Comparison of ENCODE assay signal across 7 cellular contexts in the genomic region with DNA sequence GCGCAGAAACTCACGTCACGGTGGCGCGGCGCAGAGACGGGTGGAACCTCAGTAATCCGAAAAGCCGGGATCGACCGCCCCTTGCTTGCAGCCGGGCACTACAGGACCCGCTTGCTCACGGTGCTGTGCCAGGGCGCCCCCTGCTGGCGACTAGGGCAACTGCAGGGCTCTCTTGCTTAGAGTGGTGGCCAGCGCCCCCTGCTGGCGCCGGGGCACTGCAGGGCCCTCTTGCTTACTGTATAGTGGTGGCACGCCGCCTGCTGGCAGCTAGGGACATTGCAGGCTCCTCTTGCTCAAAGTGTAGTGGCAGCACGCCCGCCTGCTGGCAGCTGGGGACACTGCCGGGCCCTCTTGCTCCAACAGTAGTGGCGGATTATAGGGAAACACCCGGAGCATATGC. TPM values are rescaled to one million over a fixed set of nuclear protein-coding genes. Genes with fewer than 3 reads are reported as not detected.
DNase-seq lines count a peak whose midpoint lies in the region; ATAC-seq and TF ChIP-seq lines count a peak whose summit lies in the region.
"Not testable (repeated sequence)": the region's sequence is repeated elsewhere in the genome, so short reads cannot be mapped to it uniquely, and the experiment has no call there.

No MANE protein-coding gene starts in this region.

- H3K36me3 ChIP-seq in lung (ENCODE audit: control insufficient read depth in 2 of 2, insufficient read depth in 2 of 2, low read length in 2 of 2): not testable (repeated sequence)

- peak; percentile 57 for TF ChIP-seq CTCF in GM13977 (IDR thresholded peaks at IDR 0.05; ENCODE audit: extremely low read depth, insufficient read depth, missing control alignments)
- TF ChIP-seq CTCF in lung (IDR thresholded peaks at IDR 0.05; ENCODE audit: control extremely low read depth, extremely low read depth): not testable (repeated sequence)

- ATAC-seq in lung (ENCODE audit: insufficient read depth, low FRiP score): not testable (repeated sequence)

- H3K4me1 ChIP-seq in lung (ENCODE audit: control insufficient read depth in 2 of 2, insufficient read depth in 2 of 2, low read length in 2 of 2): not testable (repeated sequence)

- not testable (repeated sequence) for H3K9me3 ChIP-seq in lung (ENCODE audit: control insufficient read depth in 2 of 2, insufficient read depth in 1 of 2, low read length in 1 of 2)

- 23 to 53% methylated on average over 6 to 16 of the region's 26 CpGs for WGBS in lung, 2 donors

- not testable (repeated sequence) for H3K27me3 ChIP-seq in lung (ENCODE audit: control insufficient read depth, insufficient read depth)

- not testable (repeated sequence) for DNase-seq in GM13977 (ENCODE audit: low spot score)
- DNase-seq in NCI-H2227 (lab: John Stamatoyannopoulos, UW; ENCODE audit: unreplicated experiment) (peak; percentile 76), T-helper 9 cell (peak; percentile 72), lung (ENCODE audit: low spot score) (peak; percentile 91)
- DNase-seq in activated T-cell treated with anti-CD3 and anti-CD28 coated beads, Interleukin-2, amount 50 U/mL, for 48 hours: peak; percentile 91
- peak; percentile 84 for DNase-seq in effector CD8-positive, alpha-beta T cell (lab: John Stamatoyannopoulos, UW)
- peak; percentile 65 to 71 for DNase-seq in stimulated activated CD4-positive, alpha-beta T cell treated with anti-CD3 and anti-CD28 coated beads, Interleukin-2, amount 100 ng/mL, for 48 hours

- in situ Hi-C loops in GM13977 (cut with MboI; ENCODE audit: low pct_unique_long_range_greater_than_20kb, low sequenced_read_pairs, unreplicated experiment): not testable (repeated sequence)

- not testable (repeated sequence) for H3K27ac ChIP-seq in lung (ENCODE audit: low read depth in 1 of 2, low read length in 1 of 2)

- not testable (repeated sequence) for H3K4me3 ChIP-seq in lung

RNA-seq across cellular contexts. Expression of gene POLR3K, which starts 42.6 kb away (rescaled TPM):
- 10 to 100 TPM in 1 of 2 donors, 1 to 10 TPM in 1; 4.8 to 12.9 TPM for total RNA-seq in lung
- 10 to 100 TPM; 11.1 to 15.7 TPM for polyA plus RNA-seq in lung

RNA-seq across cellular contexts. Expression of gene SNRNP25, which starts 42.9 kb away (rescaled TPM):
- total RNA-seq in lung: 10 to 100 TPM; 10.3 to 17.9 TPM
- 10 to 100 TPM; 23.8 to 30.9 TPM for polyA plus RNA-seq in lung
